In genomic region chr6:8983202-8983688, GRCh38 we compare ENCODE assay signal across 9 cellular contexts.
A peak's percentile ranks its signal among the peaks of the same experiment; 100 is the strongest.
DNase-seq lines count a peak whose midpoint lies in the region; ATAC-seq lines count a peak whose summit lies in the region.
"Had no signal": no experiment of that assay in that cellular context is flagged by ENCODE, and none has a peak within 500 bp of the region (broad histone marks: within the 10 kb centered on the region; RNA-seq: fewer than 3 reads in every experiment).

No MANE protein-coding gene starts in this region.

- H3K27me3 ChIP-seq in mesendoderm (ENCODE audit: insufficient read depth, low read length, poor library complexity), result no peaks in the 10 kb centered on the region

- H2BK15ac ChIP-seq in mesendoderm (replicated peaks; ENCODE audit: low read depth), result no peak overlapping the region

- no CpG with 5 or more reads among the region's 10 CpGs for WGBS in mesendoderm (ENCODE audit: extremely low coverage, insufficient coverage, low lambda C conversion rate)

- H3K4ac ChIP-seq in mesendoderm (ENCODE audit: low read depth, low read length), result no peak overlapping the region

- H2BK120ac ChIP-seq in mesendoderm (ENCODE audit: low read depth, low read length), result no peak overlapping the region

- H4K5ac ChIP-seq in mesendoderm (ENCODE audit: low read length), result peak overlapping the region; percentile 93

- H3K27ac ChIP-seq in mesendoderm (ENCODE audit: low read depth, low read length), result no peak overlapping the region

- H3K4me2 ChIP-seq in mesendoderm (ENCODE audit: low read length), result no peak overlapping the region

- H3K4me1 ChIP-seq in mesendoderm (ENCODE audit: control insufficient read depth, low read depth, low read length), result no peaks in the 10 kb centered on the region

- no peak overlapping the region for H3K18ac ChIP-seq in mesendoderm (ENCODE audit: low read length)

- peak overlapping the region; percentile 37 for H3K56ac ChIP-seq in mesendoderm (ENCODE audit: low read length)

- H3K9ac ChIP-seq in mesendoderm (ENCODE audit: low read length), result no peak overlapping the region

- no peak overlapping the region for H2BK5ac ChIP-seq in mesendoderm (ENCODE audit: low read length)

- peaks cover 0 to 11% of the 10 kb centered on the region in 2 donors for H3K27me3 Mint-ChIP-seq in effector memory CD8-positive, alpha-beta T cell

- H3K9me3 Mint-ChIP-seq in effector memory CD8-positive, alpha-beta T cell, result no peaks in the 10 kb centered on the region
- H3K9me3 Mint-ChIP-seq: activated naive CD4-positive, alpha-beta T cell treated with anti-CD3 and anti-CD28 coated beads, Interleukin-2, amount 50 U/mL, for 72 hours had no signal

- no peaks in the 10 kb centered on the region for H3K4me1 Mint-ChIP-seq in effector memory CD8-positive, alpha-beta T cell (ENCODE audit: low read depth in 2 of 2)

- no peak overlapping the region for H2AK5ac ChIP-seq in mesendoderm (ENCODE audit: low read length)

- H3K27ac Mint-ChIP-seq in effector memory CD8-positive, alpha-beta T cell, result no peak overlapping the region
- H3K27ac Mint-ChIP-seq: activated naive CD4-positive, alpha-beta T cell treated with anti-CD3 and anti-CD28 coated beads, Interleukin-2, amount 50 U/mL, for 72 hours had no signal

- no peaks in the 10 kb centered on the region for H3K79me1 ChIP-seq in mesendoderm (ENCODE audit: low read length)

- peak; percentile 99 for ATAC-seq in GM19438 (IDR thresholded peaks at IDR 0.05; ENCODE audit: low read depth, unreplicated experiment)
- ATAC-seq in HG03457 (IDR thresholded peaks at IDR 0.05; ENCODE audit: unreplicated experiment), result peak; percentile 86
- peak; percentile 58 for ATAC-seq in effector memory CD8-positive, alpha-beta T cell (replicated peaks)

- H3K23ac ChIP-seq in mesendoderm (ENCODE audit: low read length), result no peak overlapping the region

- no peaks in the 10 kb centered on the region for H3K79me2 ChIP-seq in mesendoderm (ENCODE audit: control insufficient read depth, insufficient read depth, low read length)

- H4K8ac ChIP-seq in mesendoderm (ENCODE audit: low read depth, low read length), result no peak overlapping the region

- H3K4me3 ChIP-seq in mesendoderm (ENCODE audit: low read length), result no peak overlapping the region

- DNase-seq in CMK (ENCODE audit: low read depth), result peak; percentile 11
- peak; percentile 35 for DNase-seq in NCI-H526 treated with DMSO at 0.1 percent for 48 hours (lab: John Stamatoyannopoulos, UW)
- DNase-seq in activated CD4-positive, alpha-beta T cell treated with anti-CD3 and anti-CD28 coated beads, Interleukin-2, amount 50 U/mL, for 24 hours (ENCODE audit: low read depth in 1 of 2, low spot score in 1 of 2), result peak; percentile 14 to 35
- DNase-seq in effector memory CD8-positive, alpha-beta T cell, result peak; percentile 5 to 12 (median 9)
- DNase-seq in mesendoderm, result peak; percentile 91
- DNase-seq in stimulated activated CD8-positive, alpha-beta memory T cell treated with anti-CD3 and anti-CD28 coated beads, Interleukin-4, amount 100 ng/mL, for 24 hours (ENCODE audit: low read depth), result peak; percentile 13

- H3K4me3 Mint-ChIP-seq in effector memory CD8-positive, alpha-beta T cell, result no peak overlapping the region

- H3K36me3 Mint-ChIP-seq in effector memory CD8-positive, alpha-beta T cell (ENCODE audit: insufficient read depth), result no peaks in the 10 kb centered on the region
- H3K36me3 Mint-ChIP-seq: activated naive CD4-positive, alpha-beta T cell treated with anti-CD3 and anti-CD28 coated beads, Interleukin-2, amount 50 U/mL, for 72 hours had no signal

- H3K36me3 ChIP-seq in mesendoderm (ENCODE audit: control insufficient read depth, insufficient read depth, low read length), result no peaks in the 10 kb centered on the region

Comparison
In these comparisons a context has a peak if more than half of its experiments do, and no peak if none do; other contexts are left out.
1. DNase-seq: peak in every context shown above with its lines; median percentile 91 in mesendoderm; 35 in NCI-H526 treated with DMSO at 0.1 percent for 48 hours; 24 in activated CD4-positive, alpha-beta T cell treated with anti-CD3 and anti-CD28 coated beads, Interleukin-2, amount 50 U/mL, for 24 hours; 13 in stimulated activated CD8-positive, alpha-beta memory T cell treated with anti-CD3 and anti-CD28 coated beads, Interleukin-4, amount 100 ng/mL, for 24 hours; 11 in CMK; 9 in effector memory CD8-positive, alpha-beta T cell.